Comparison of ENCODE assay signal across 11 cellular contexts in genomic region chr12:13167906-13168305, GRCh38.
"Had no signal": no experiment of that assay in that cellular context is flagged by ENCODE, and none has a peak within 500 bp of the region (broad histone marks: within the 10 kb centered on the region; RNA-seq: fewer than 3 reads in every experiment).

No MANE protein-coding gene starts in this region.

- H3K27ac ChIP-seq: body of pancreas, colonic mucosa, esophagus muscularis mucosa, ovary, right lobe of liver, tibial artery, uterus had no signal

- H3K27me3 ChIP-seq: body of pancreas, colonic mucosa, esophagus muscularis mucosa, ovary, right lobe of liver, tibial artery, uterus had no signal

- DNase-seq: activated CD4-positive, alpha-beta T cell treated with anti-CD3 and anti-CD28 coated beads, Interleukin-2, amount 50 U/mL, for 1 hour; body of pancreas; caudate nucleus; colonic mucosa; naive thymus-derived CD8-positive, alpha-beta T cell; ovary; right lobe of liver; stimulated activated naive B cell treated with anti-CD40 and anti-IgM and Interleukin-4, amounts not matched to agents 10 μg/mL and 1 μg/mL and 100 μg/mL, for 72 hours; tibial artery; uterus had no signal

- H3K36me3 ChIP-seq: colonic mucosa, esophagus muscularis mucosa, ovary, right lobe of liver, tibial artery, uterus had no signal

- H3K9me3 ChIP-seq: body of pancreas, colonic mucosa, esophagus muscularis mucosa, ovary, right lobe of liver, tibial artery, uterus had no signal

- H3K4me1 ChIP-seq: body of pancreas, colonic mucosa, uterus had no signal

- H3K4me3 ChIP-seq: body of pancreas, colonic mucosa, esophagus muscularis mucosa, ovary, right lobe of liver, tibial artery, uterus had no signal
